8 cellular contexts compared by ENCODE assay signal in the genomic region with DNA sequence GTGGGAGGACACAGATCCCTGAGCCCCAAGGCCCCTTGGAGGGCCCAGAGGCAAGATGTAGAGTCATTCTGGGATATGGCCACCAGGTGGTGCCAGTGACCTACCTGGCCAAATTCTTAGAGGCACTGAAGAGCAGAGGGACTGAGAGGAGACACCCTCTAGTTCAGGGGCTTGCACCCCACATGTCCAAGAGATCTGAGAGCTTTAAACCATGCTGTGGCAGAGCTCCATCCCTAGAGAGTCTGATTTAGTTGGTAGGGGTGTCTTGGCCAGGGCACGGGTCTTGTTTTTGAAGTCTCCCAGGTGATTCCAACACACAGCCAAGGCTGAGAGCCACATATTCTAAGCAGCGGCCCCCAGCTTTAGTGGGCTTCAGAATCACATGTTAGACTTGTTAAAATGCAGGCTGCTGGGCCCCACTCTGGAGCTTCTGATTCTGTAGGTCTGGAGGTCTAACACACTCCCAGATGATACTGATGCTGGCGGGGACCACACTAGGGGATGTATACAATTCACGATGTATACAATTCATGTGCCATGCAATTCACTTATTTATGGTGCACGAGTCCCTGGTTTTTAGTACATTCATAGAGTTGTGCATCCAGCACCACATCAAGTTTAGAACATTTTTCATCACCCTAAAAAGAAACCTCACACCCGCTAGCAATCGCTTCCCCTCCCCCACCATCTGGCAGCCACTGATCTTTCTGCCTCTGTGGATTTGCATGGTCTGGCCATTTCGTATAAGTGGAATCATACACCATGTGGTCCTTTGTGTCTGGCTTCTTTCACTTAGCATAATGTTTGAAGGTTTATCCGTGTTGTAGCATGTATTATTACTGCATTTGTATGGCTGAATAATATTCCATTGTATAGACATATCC. TPM values are rescaled to one million over a fixed set of nuclear protein-coding genes. Genes with fewer than 3 reads are reported as not detected.
DNase-seq lines count a peak whose midpoint lies in the region; ATAC-seq and TF ChIP-seq lines count a peak whose summit lies in the region.

No MANE protein-coding gene starts in this region.

- DNase-seq in AG10803 (ENCODE audit: low read depth) (peak; percentile 53), NCI-H345 (lab: John Stamatoyannopoulos, UW) (peak; percentile 45), dermis blood vessel endothelial cell (peak; percentile 73), lung (ENCODE audit: low spot score) (peak; percentile 68)
- peak; percentile 79 for DNase-seq in activated CD4-positive, alpha-beta T cell treated with anti-CD3 and anti-CD28 coated beads, Interleukin-2, amount 10 ng/mL, durations not matched to agents 7 days and 5 days
- peak; percentile 44 to 47 for DNase-seq in stimulated activated CD8-positive, alpha-beta memory T cell treated with anti-CD3 and anti-CD28 coated beads, Interleukin-15, amount 100 ng/mL, for 48 hours (ENCODE audit: low read depth in 2 of 2)

- no peak overlapping the region for H3K4me3 Mint-ChIP-seq in activated CD4-positive, alpha-beta T cell treated with anti-CD3 and anti-CD28 coated beads, Interleukin-2, amount 10 ng/mL, durations not matched to agents 7 days and 5 days

- no peak overlapping the region for H3K4me3 ChIP-seq in AG10803 (ENCODE audit: low read length)
- no peak overlapping the region for H3K4me3 ChIP-seq in lung

- no peaks in the 10 kb centered on the region for H3K9me3 ChIP-seq in lung (ENCODE audit: control insufficient read depth in 2 of 2, insufficient read depth in 1 of 2, low read length in 1 of 2)

- no peaks in the 10 kb centered on the region for H3K4me1 ChIP-seq in lung (ENCODE audit: control insufficient read depth in 2 of 2, insufficient read depth in 2 of 2, low read length in 2 of 2)

- H3K36me3 Mint-ChIP-seq in activated CD4-positive, alpha-beta T cell treated with anti-CD3 and anti-CD28 coated beads, Interleukin-2, amount 10 ng/mL, durations not matched to agents 7 days and 5 days (ENCODE audit: low read depth), result no peaks in the 10 kb centered on the region

- no peak overlapping the region for H3K27ac ChIP-seq in lung (ENCODE audit: low read depth in 1 of 2, low read length in 1 of 2)

- H3K9me3 Mint-ChIP-seq in activated CD4-positive, alpha-beta T cell treated with anti-CD3 and anti-CD28 coated beads, Interleukin-2, amount 10 ng/mL, durations not matched to agents 7 days and 5 days, result no peaks in the 10 kb centered on the region

- no peak overlapping the region for H3K27ac Mint-ChIP-seq in activated CD4-positive, alpha-beta T cell treated with anti-CD3 and anti-CD28 coated beads, Interleukin-2, amount 10 ng/mL, durations not matched to agents 7 days and 5 days

- H3K27me3 ChIP-seq in lung (ENCODE audit: control insufficient read depth, insufficient read depth), result no peaks in the 10 kb centered on the region

- no peaks in the 10 kb centered on the region for H3K27me3 Mint-ChIP-seq in activated CD4-positive, alpha-beta T cell treated with anti-CD3 and anti-CD28 coated beads, Interleukin-2, amount 10 ng/mL, durations not matched to agents 7 days and 5 days

- POLR2A ChIA-PET in activated CD4-positive, alpha-beta T cell treated with anti-CD3 and anti-CD28 coated beads, Interleukin-2, amount 10 ng/mL, durations not matched to agents 7 days and 5 days (lab: Charles Lee), result no interaction called here

- ATAC-seq in GM19468 (IDR thresholded peaks at IDR 0.05; ENCODE audit: extremely low read depth, unreplicated experiment), result peak; percentile 58
- ATAC-seq in lung (ENCODE audit: insufficient read depth, low FRiP score), result peak; percentile 70
- no peak for ATAC-seq in GM21423 (IDR thresholded peaks at IDR 0.05; ENCODE audit: unreplicated experiment)

- peak; percentile 94 for TF ChIP-seq CTCF in AG10803 (conservative IDR thresholded peaks at IDR 0.05; ENCODE audit: low read length)
- TF ChIP-seq CTCF in lung (IDR thresholded peaks at IDR 0.05; ENCODE audit: control extremely low read depth, extremely low read depth), result peak; percentile 74

- H3K4me1 Mint-ChIP-seq in activated CD4-positive, alpha-beta T cell treated with anti-CD3 and anti-CD28 coated beads, Interleukin-2, amount 10 ng/mL, durations not matched to agents 7 days and 5 days, result no peaks in the 10 kb centered on the region

- CTCF ChIA-PET in activated CD4-positive, alpha-beta T cell treated with anti-CD3 and anti-CD28 coated beads, Interleukin-2, amount 10 ng/mL, durations not matched to agents 7 days and 5 days (lab: Charles Lee), result interaction anchor here (1.0 to 1.8 kb wide), 9 partner anchors 9 to 328 kb away, joined by 3 to 8 read pairs (median 4); no protein-coding TSS in a partner anchor

- H3K36me3 ChIP-seq in lung (ENCODE audit: control insufficient read depth in 2 of 2, insufficient read depth in 2 of 2, low read length in 2 of 2), result peaks cover 0 to 13% of the 10 kb centered on the region in 2 donors

- WGBS in lung, 2 donors, result 87% methylated on average over 9 of the region's 9 CpGs

RNA-seq across cellular contexts. Expression of gene PRF1, which starts 52.3 kb away (rescaled TPM):
- total RNA-seq in activated CD4-positive, alpha-beta T cell treated with anti-CD3 and anti-CD28 coated beads, Interleukin-2, amount 10 ng/mL, durations not matched to agents 7 days and 5 days, result 100 to 1,000 TPM in 1 of 2 experiments, 10 to 100 TPM in 1; 99.9 to 116 TPM
- not detected in 2 replicates for total RNA-seq in dermis blood vessel endothelial cell
- 1 to 10 TPM; 5.1 to 9.4 TPM for total RNA-seq in lung
- polyA plus RNA-seq in lung, result 10 to 100 TPM in 1 of 2 donors, 1 to 10 TPM in 1; 3.2 to 11.5 TPM

Comparison
In these comparisons a context has a peak if more than half of its experiments do, and no peak if none do; other contexts are left out.
1. RNA of gene PRF1, which starts 52.3 kb away (total RNA-seq): 99.9 to 116 TPM in activated CD4-positive, alpha-beta T cell treated with anti-CD3 and anti-CD28 coated beads, Interleukin-2, amount 10 ng/mL, durations not matched to agents 7 days and 5 days; 5.1 to 9.4 TPM in lung and not detected in dermis blood vessel endothelial cell; every median in the first group is over 4 times any median in the second.
2. Peak in every context shown above with its lines, with median percentiles within 50 percentile points of each other: DNase-seq.